22 cellular contexts compared by ENCODE assay signal in genomic region chr7:131524699-131525098, GRCh38. TPM values are rescaled to one million over a fixed set of nuclear protein-coding genes. Genes with fewer than 3 reads are reported as not detected.
A peak's percentile ranks its signal among the peaks of the same experiment; 100 is the strongest.
DNase-seq lines count a peak whose midpoint lies in the region; ATAC-seq, FAIRE-seq and TF ChIP-seq lines count a peak whose summit lies in the region.
"Had no signal": no experiment of that assay in that cellular context is flagged by ENCODE, and none has a peak within 500 bp of the region (broad histone marks: within the 10 kb centered on the region; RNA-seq: fewer than 3 reads in every experiment).

No MANE protein-coding gene starts in this region.

- TF ChIP-seq CTCF in left ventricle myocardium inferior (IDR thresholded peaks at IDR 0.05; ENCODE audit: borderline replicate concordance) = no peak
- TF ChIP-seq CTCF in right atrium auricular region (IDR thresholded peaks at IDR 0.05) = no peak
- TF ChIP-seq CTCF in endothelial cell (IDR thresholded peaks at IDR 0.05; ENCODE audit: unreplicated experiment) = no peak

- H3K27ac ChIP-seq in left ventricle myocardium inferior (replicated peaks) (peak overlapping the region; percentile 77), right atrium auricular region (no peak overlapping the region), small intestine (ENCODE audit: low read depth in 1 of 2, low read length in 1 of 2) (no peak overlapping the region)
- H3K27ac ChIP-seq: C4-2B, GM23248, HL-60 had no signal

- H3K36me3 ChIP-seq in left ventricle myocardium inferior = no peaks in the 10 kb centered on the region
- no peaks in the 10 kb centered on the region for H3K36me3 ChIP-seq in right atrium auricular region
- no peaks in the 10 kb centered on the region for H3K36me3 ChIP-seq in small intestine (ENCODE audit: control insufficient read depth in 2 of 2, insufficient read depth in 2 of 2, low read length in 2 of 2)
- H3K36me3 ChIP-seq: BE2C, HAP-1 had no signal

- ATAC-seq in HG03280 (IDR thresholded peaks at IDR 0.05; ENCODE audit: unreplicated experiment) = no peak
- ATAC-seq: CD8-positive, alpha-beta T cell had no signal

- H3K27me3 ChIP-seq in left ventricle myocardium inferior (ENCODE audit: low read depth) (no peaks in the 10 kb centered on the region), right atrium auricular region (no peaks in the 10 kb centered on the region), small intestine (ENCODE audit: control insufficient read depth in 2 of 2, insufficient read depth in 2 of 2, low read length in 2 of 2) (no peaks in the 10 kb centered on the region)
- H3K27me3 ChIP-seq: BE2C had no signal

- no peak for FAIRE-seq in small intestine (lab: Jason Lieb, UNC)
- FAIRE-seq: D721Med, G401.6, GM12891 had no signal

- H3K4me3 ChIP-seq in left ventricle myocardium inferior (no peak overlapping the region), right atrium auricular region (no peak overlapping the region), small intestine (ENCODE audit: low read depth in 1 of 2, low read length in 2 of 2) (no peak overlapping the region)
- H3K4me3 ChIP-seq: GM23248, HAP-1 had no signal

- peaks cover 11% of the 10 kb centered on the region for H3K36me3 Mint-ChIP-seq in endothelial cell (ENCODE audit: low read depth, unreplicated experiment)
- H3K36me3 Mint-ChIP-seq: CD8-positive, alpha-beta T cell had no signal

- no peak overlapping the region for H3K4me3 Mint-ChIP-seq in endothelial cell (ENCODE audit: unreplicated experiment)
- H3K4me3 Mint-ChIP-seq: CD8-positive, alpha-beta T cell; HFFc6 had no signal

- DNase-seq in left ventricle myocardium inferior (no peak), right atrium auricular region (ENCODE audit: low spot score) (no peak), NCI-H526 treated with DMSO at 0.1 percent for 48 hours (lab: John Stamatoyannopoulos, UW) (peak; percentile 45), endothelial cell (ENCODE audit: low spot score) (no peak), small intestine (peak; percentile 15)
- DNase-seq in stimulated activated CD4-positive, alpha-beta T cell treated with anti-CD3 and anti-CD28 coated beads, Interleukin-4, amount 100 ng/mL, for 24 hours = no peak
- no peak for DNase-seq in stimulated activated CD4-positive, alpha-beta T cell treated with anti-CD3 and anti-CD28 coated beads, Interleukin-12 subunit alpha, Interleukin-12 subunit beta, amount 100 ng/mL, for 4 hours
- DNase-seq: BE2C; CD8-positive, alpha-beta T cell; COR-L47; DMS153; DMS79 treated with DMSO at 0.1 percent for 48 hours; EL; GM23248; HFFc6 had no signal

- no peaks in the 10 kb centered on the region for H3K9me3 Mint-ChIP-seq in endothelial cell (ENCODE audit: unreplicated experiment)
- H3K9me3 Mint-ChIP-seq: CD8-positive, alpha-beta T cell; HFFc6 had no signal

- peaks cover 7% of the 10 kb centered on the region for H3K27me3 Mint-ChIP-seq in endothelial cell (ENCODE audit: unreplicated experiment)

- H3K9me3 ChIP-seq in left ventricle myocardium inferior (replicated peaks) (no peaks in the 10 kb centered on the region), right atrium auricular region (no peaks in the 10 kb centered on the region), small intestine (ENCODE audit: control insufficient read depth, low read depth) (no peaks in the 10 kb centered on the region)
- H3K9me3 ChIP-seq: BE2C, HAP-1 had no signal

- peak overlapping the region; percentile 68 for H3K27ac Mint-ChIP-seq in endothelial cell (ENCODE audit: unreplicated experiment)
- H3K27ac Mint-ChIP-seq: CD8-positive, alpha-beta T cell; HFFc6 had no signal

- H3K4me1 ChIP-seq in left ventricle myocardium inferior = peaks cover 95% of the 10 kb centered on the region
- H3K4me1 ChIP-seq in right atrium auricular region = peaks cover 0 to 35% of the 10 kb centered on the region in 2 donors
- peaks cover 0 to 2% of the 10 kb centered on the region in 2 donors for H3K4me1 ChIP-seq in small intestine (ENCODE audit: control insufficient read depth in 2 of 2, insufficient read depth in 1 of 2, low read depth in 1 of 2, low read length in 1 of 2)
- H3K4me1 ChIP-seq: BE2C had no signal

- peaks cover 75% of the 10 kb centered on the region for H3K4me1 Mint-ChIP-seq in endothelial cell (ENCODE audit: unreplicated experiment)

- intact Hi-C loops in left ventricle myocardium inferior (cut with micrococcal nuclease) = no loop called here

RNA-seq across cellular contexts. Expression of gene PODXL, which starts 31.7 kb away (rescaled TPM):
- total RNA-seq in left ventricle myocardium inferior (67.4 TPM), right atrium auricular region (100 to 1,000 TPM in 1 of 2 donors, 10 to 100 TPM in 1; 47.6 to 144 TPM), endothelial cell (ENCODE audit: unreplicated experiment) (302 TPM)
- polyA plus RNA-seq in small intestine = 10 to 100 TPM in 1 of 3 donors, under 1 TPM in 2; 0.67 to 24.2 (median 0.81) TPM

Comparison
In these comparisons a context has a peak if more than half of its experiments do, and no peak if none do; other contexts are left out.
1. DNase-seq: peak in NCI-H526 treated with DMSO at 0.1 percent for 48 hours (single experiment) and small intestine (single experiment); none in left ventricle myocardium inferior (single experiment), right atrium auricular region (single experiment), endothelial cell (single experiment), stimulated activated CD4-positive, alpha-beta T cell treated with anti-CD3 and anti-CD28 coated beads, Interleukin-4, amount 100 ng/mL, for 24 hours (single experiment) and stimulated activated CD4-positive, alpha-beta T cell treated with anti-CD3 and anti-CD28 coated beads, Interleukin-12 subunit alpha, Interleukin-12 subunit beta, amount 100 ng/mL, for 4 hours (single experiment).